Comparison of ENCODE assay signal across 7 cellular contexts in genomic region chr20:46401478-46401860, GRCh38. TPM values are rescaled to one million over a fixed set of nuclear protein-coding genes. Genes with fewer than 3 reads are reported as not detected.
A peak's percentile ranks its signal among the peaks of the same experiment; 100 is the strongest.
DNase-seq lines count a peak whose midpoint lies in the region; ATAC-seq, FAIRE-seq and TF ChIP-seq lines count a peak whose summit lies in the region.

No MANE protein-coding gene starts in this region.

- H3K9ac ChIP-seq in keratinocyte (ENCODE audit: control insufficient read depth, extremely low read depth, insufficient read depth, low read length), result no peak overlapping the region
- H3K9ac ChIP-seq in stomach smooth muscle (ENCODE audit: low read length in 2 of 2), result no peak overlapping the region

- no peak for FAIRE-seq in keratinocyte (lab: Jason Lieb, UNC)

- H3K27ac ChIP-seq in HEK293 (ENCODE audit: extremely low read depth, low read depth, low read length) (no peak overlapping the region), VCaP (peak overlapping the region; percentile 99), keratinocyte (ENCODE audit: control insufficient read depth, insufficient read depth, low read length) (no peak overlapping the region), stomach smooth muscle (ENCODE audit: low read length) (peak overlapping the region; percentile 58)

- H4K20me1 ChIP-seq in keratinocyte (ENCODE audit: control insufficient read depth, extremely low read depth, insufficient read depth, low read length), result peaks cover 3% of the 10 kb centered on the region

- H3K36me3 ChIP-seq in HEK293 (ENCODE audit: control insufficient read depth in 2 of 2, insufficient read depth in 1 of 2, low read length in 2 of 2) (peaks cover 0 to 30% of the 10 kb centered on the region in 2 experiments; a peak in 2 of 3 replicates), keratinocyte (ENCODE audit: control insufficient read depth in 2 of 2, extremely low read depth in 1 of 2, insufficient read depth in 2 of 2, low read length in 2 of 2) (peaks cover 0 to 1% of the 10 kb centered on the region in 2 experiments), stomach smooth muscle (ENCODE audit: control insufficient read depth in 2 of 2, insufficient read depth in 2 of 2, low read length in 2 of 2) (peaks cover 5 to 8% of the 10 kb centered on the region in 2 donors)

- H3K4me1 ChIP-seq in HEK293 (ENCODE audit: control insufficient read depth, insufficient read depth, low read length) (peaks cover 6% of the 10 kb centered on the region), keratinocyte (ENCODE audit: control insufficient read depth, extremely low read depth, insufficient read depth, low read length) (peaks cover 22% of the 10 kb centered on the region), stomach smooth muscle (ENCODE audit: control insufficient read depth, insufficient read depth, low read length) (peaks cover 50% of the 10 kb centered on the region)

- ATAC-seq in GM21447 (IDR thresholded peaks at IDR 0.05; ENCODE audit: unreplicated experiment), result no peak
- no peak for ATAC-seq in HG02571 (IDR thresholded peaks at IDR 0.05; ENCODE audit: unreplicated experiment)

- H3K9me3 ChIP-seq in HEK293 (ENCODE audit: control insufficient read depth, insufficient read depth, low read depth, low read length), result no peaks in the 10 kb centered on the region
- no peaks in the 10 kb centered on the region for H3K9me3 ChIP-seq in keratinocyte (ENCODE audit: control insufficient read depth, low read depth, low read length)
- H3K9me3 ChIP-seq in stomach smooth muscle (ENCODE audit: control insufficient read depth in 2 of 2, low read length in 2 of 2), result no peaks in the 10 kb centered on the region

- H3K4me3 ChIP-seq in HEK293 (ENCODE audit: low read depth, low read length) (no peak overlapping the region), keratinocyte (ENCODE audit: control insufficient read depth in 2 of 3, extremely low read depth in 1 of 3, insufficient read depth in 2 of 3, low read depth in 1 of 3, low read length in 3 of 3) (no peak overlapping the region), stomach smooth muscle (ENCODE audit: low read length in 2 of 2) (peak overlapping the region in 1 of 2 donors; percentile 36)

- no peak for DNase-seq in keratinocyte (ENCODE audit: low read depth, low spot score)
- no peak for DNase-seq in UCSD-AML1 (lab: John Stamatoyannopoulos, UW; ENCODE audit: unreplicated experiment)

- no peak for TF ChIP-seq CTCF in HEK293 (tag by site-specific recombination; IDR thresholded peaks at IDR 0.05)
- no peak for TF ChIP-seq CTCF in VCaP (conservative IDR thresholded peaks at IDR 0.05)
- no peak for TF ChIP-seq CTCF in keratinocyte (optimal IDR thresholded peaks at IDR 0.05 in 1 of 3, IDR thresholded peaks at IDR 0.05 in 1 of 3, conservative IDR thresholded peaks at IDR 0.05 in 1 of 3; ENCODE audit: extremely low read depth in 1 of 3, insufficient read depth in 2 of 3, low read length in 3 of 3)

- H3K9me1 ChIP-seq in keratinocyte (ENCODE audit: control insufficient read depth, extremely low read depth, insufficient read depth, low read length), result no peaks in the 10 kb centered on the region

- H3K27me3 ChIP-seq in keratinocyte (ENCODE audit: control insufficient read depth, extremely low read depth, insufficient read depth, low read length) (no peaks in the 10 kb centered on the region), stomach smooth muscle (ENCODE audit: control insufficient read depth in 1 of 2, insufficient read depth in 2 of 2, low read length in 2 of 2) (no peaks in the 10 kb centered on the region)

- H2AFZ ChIP-seq in keratinocyte (ENCODE audit: control insufficient read depth, low read length), result no peak overlapping the region

- dilution Hi-C loops in keratinocyte (cut with MboI; ENCODE audit: extremely low pct_ligation_motif_present, low sequenced_read_pairs), result no loop called here

- peak overlapping the region; percentile 61 for H3K4me2 ChIP-seq in keratinocyte (ENCODE audit: control insufficient read depth, extremely low read depth, insufficient read depth, low read depth, low read length)

- POLR2A ChIA-PET in HEK293 (lab: Yijun Ruan, JAX), result interaction anchor here (0.6 to 1.2 kb wide), 3 partner anchors 37 to 334 kb away, joined by 3 read pairs; no protein-coding TSS in a partner anchor

- CTCF ChIA-PET in HEK293 (lab: Yijun Ruan, JAX), result interaction anchor here (0.5 to 3.1 kb wide), 5 partner anchors 12 to 415 kb away, joined by 3 to 8 read pairs (median 5); no protein-coding TSS in a partner anchor

- peaks cover 40% of the 10 kb centered on the region for H3K79me2 ChIP-seq in keratinocyte (ENCODE audit: control insufficient read depth, insufficient read depth, low read length)

TF ChIP-seq in HEK293, 187 proteins besides CTCF, POLR2A, EP300 and RAD21:
- TF ChIP-seq TCF7L2 (IDR thresholded peaks at IDR 0.05; ENCODE audit: borderline replicate concordance, low read depth, low read length), result no peak
- no peak for TF ChIP-seq ZNF10 (tag by site-specific recombination; IDR thresholded peaks at IDR 0.05)
- TF ChIP-seq SCRT2 (tag by site-specific recombination; IDR thresholded peaks at IDR 0.05), result 0 out of 2 replicates have a peak, but pooled peaks have one; percentile 21

RNA-seq across cellular contexts. Expression of gene ELMO2, which starts 4.9 kb away (rescaled TPM):
- polyA plus RNA-seq in keratinocyte, result 28.5 to 37.0 TPM (median 32.4 TPM) in 3 replicates
- polyA plus RNA-seq in keratinocyte (2011; ENCODE audit: low read depth), result 11.4 TPM
- 27.6 and 31.3 TPM in 2 replicates for polyA plus RNA-seq in keratinocyte (2011; cell fraction: cytosol; rRNA removed)
- 51.6 and 65.5 TPM in 2 replicates for polyA plus RNA-seq in keratinocyte (2011; cell fraction: nucleus; rRNA removed)
- polyA plus RNA-seq in keratinocyte (2012; ENCODE audit: low replicate concordance), result 18.3 and 22.3 TPM in 2 replicates
- 39.8 to 66.1 TPM (median 53.9 TPM) in 3 replicates for polyA minus RNA-seq in keratinocyte
- polyA minus RNA-seq in keratinocyte (2011; cell fraction: cytosol; rRNA and poly(A)+ RNA removed), result 20.9 TPM
- 27.9 and 44.4 TPM in 2 replicates for polyA minus RNA-seq in keratinocyte (2011; cell fraction: nucleus; rRNA and poly(A)+ RNA removed)

Comparison
In these comparisons a context has a peak if more than half of its experiments do, and no peak if none do; other contexts are left out.
1. H3K27ac ChIP-seq: peak in VCaP (single experiment) and stomach smooth muscle (single experiment); none in HEK293 (single experiment) and keratinocyte (single experiment).